In genomic region chr11:77411238-77411637, GRCh38 we compare ENCODE assay signal across 8 cellular contexts.
DNase-seq lines count a peak whose midpoint lies in the region; ATAC-seq, FAIRE-seq and TF ChIP-seq lines count a peak whose summit lies in the region.

No MANE protein-coding gene starts in this region.

- TF ChIP-seq POLR2A in prostate gland (IDR thresholded peaks at IDR 0.05) = no peak

- peak overlapping the region; percentile 58 to 72 for H3K27ac ChIP-seq in prostate gland

- no peaks in the 10 kb centered on the region for H3K9me3 ChIP-seq in prostate gland

- intact Hi-C loops in Right ventricle myocardium inferior (cut with DNase I) (no loop called here), prostate gland (cut with DNase I) (no loop called here)

- no peaks in the 10 kb centered on the region for H3K36me3 ChIP-seq in prostate gland

- no peaks in the 10 kb centered on the region for H3K27me3 ChIP-seq in prostate gland (replicated peaks; ENCODE audit: insufficient read depth)

- H3K4me3 ChIP-seq in GM12864 (ENCODE audit: low read depth, low read length) (peak overlapping the region; percentile 65), prostate gland (peak overlapping the region; percentile 31 to 33)

- WGBS in prostate gland = 28% methylated on average over 5 of the region's 5 CpGs

- no peak for FAIRE-seq in D721Med (lab: Jason Lieb, UNC)

- TF ChIP-seq CTCF in GM12864 (IDR thresholded peaks at IDR 0.05; ENCODE audit: low read depth, low read length, missing control alignments) (no peak), prostate gland (IDR thresholded peaks at IDR 0.05) (no peak), D721Med (IDR thresholded peaks at IDR 0.05; ENCODE audit: insufficient read depth, missing control alignments) (no peak)

- DNase-seq in GM12864 (ENCODE audit: low read depth) (no peak), Kasumi-1 (lab: John Stamatoyannopoulos, UW) (peak; percentile 51 to 57), Right ventricle myocardium inferior (ENCODE audit: missing footprints) (peak; percentile 81), prostate gland (ENCODE audit: low spot score) (no peak), D721Med (ENCODE audit: insufficient read length, low spot score) (no peak), NCI-H1930 (lab: John Stamatoyannopoulos, UW) (no peak)
- peak; percentile 3 for DNase-seq in activated effector memory CD4-positive, alpha-beta T cell treated with Interleukin-2 at 50 U/mL for 16 hours

- H3K4me1 ChIP-seq in prostate gland (replicated peaks) = no peaks in the 10 kb centered on the region

- peak; percentile 24 for ATAC-seq in GM21825 (IDR thresholded peaks at IDR 0.05; ENCODE audit: unreplicated experiment)
- ATAC-seq in Right ventricle myocardium inferior = peak; percentile 70

Comparison
In these comparisons a context has a peak if more than half of its experiments do, and no peak if none do; other contexts are left out.
1. DNase-seq: peak in Kasumi-1 (2 of 2), activated effector memory CD4-positive, alpha-beta T cell treated with Interleukin-2 at 50 U/mL for 16 hours (single experiment) and Right ventricle myocardium inferior (single experiment); none in GM12864 (single experiment), prostate gland (single experiment), D721Med (single experiment) and NCI-H1930 (0 of 2).